26 cellular contexts compared by ENCODE assay signal in the genomic region with DNA sequence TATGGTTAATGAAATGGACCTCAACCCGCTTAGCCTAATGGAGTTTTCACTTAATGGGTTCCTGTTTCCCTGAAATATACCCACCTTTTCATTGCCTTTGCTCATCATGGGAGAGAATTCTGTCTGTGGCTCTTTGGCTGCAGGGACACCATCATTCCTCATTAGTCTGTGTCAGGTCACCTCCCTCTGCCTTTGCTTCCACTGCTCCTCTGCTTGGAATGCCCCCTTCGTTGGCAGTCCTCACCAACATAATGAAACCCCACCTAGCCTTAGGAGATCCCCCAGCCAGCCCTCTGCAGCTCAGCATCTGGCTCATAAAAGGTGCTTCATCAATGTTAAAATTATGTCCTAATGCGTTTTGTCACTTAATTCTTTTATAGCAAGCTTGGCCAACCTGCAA. TPM values are rescaled to one million over a fixed set of nuclear protein-coding genes. Genes with fewer than 3 reads are reported as not detected.
"Had no signal": no experiment of that assay in that cellular context is flagged by ENCODE, and none has a peak within 500 bp of the region (broad histone marks: within the 10 kb centered on the region; RNA-seq: fewer than 3 reads in every experiment).

No MANE protein-coding gene starts in this region.

- H3K4me2 ChIP-seq: hepatocyte, smooth muscle cell had no signal

- H2AFZ ChIP-seq: hepatocyte had no signal

- H3K4me3 Mint-ChIP-seq: memory B cell; natural killer cell; stimulated activated naive CD8-positive, alpha-beta T cell treated with anti-CD3 and anti-CD28 coated beads, Interleukin-15, amount 100 ng/mL, for 72 hours had no signal

- H3K27me3 Mint-ChIP-seq: stimulated activated naive CD8-positive, alpha-beta T cell treated with anti-CD3 and anti-CD28 coated beads, Interleukin-15, amount 100 ng/mL, for 72 hours had no signal

- H3K9me3 Mint-ChIP-seq: memory B cell; natural killer cell; stimulated activated naive CD8-positive, alpha-beta T cell treated with anti-CD3 and anti-CD28 coated beads, Interleukin-15, amount 100 ng/mL, for 72 hours had no signal

- H3K27ac ChIP-seq: coronary artery, esophagus muscularis mucosa, foreskin keratinocyte, gastroesophageal sphincter, hepatocyte, neutrophil, pancreas, suprapubic skin, transverse colon had no signal

- DNase-seq: dermis blood vessel endothelial cell; effector memory CD4-positive, alpha-beta T cell; foreskin keratinocyte; heart left ventricle; kidney; natural killer cell; pancreas; stimulated activated CD4-positive, alpha-beta T cell treated with anti-CD3 and anti-CD28 coated beads, Interleukin-12 subunit alpha, Interleukin-12 subunit beta, amount 100 ng/mL, for 4 hours; stimulated activated CD4-positive, alpha-beta T cell treated with anti-CD3 and anti-CD28 coated beads, Interleukin-1b, Interleukin-23, amount 100 ng/mL, for 48 hours; stimulated activated CD4-positive, alpha-beta T cell treated with anti-CD3 and anti-CD28 coated beads, Interleukin-4, amount 100 ng/mL, for 1 hour; stimulated activated CD8-positive, alpha-beta memory T cell treated with anti-CD3 and anti-CD28 coated beads, Interleukin-4, amount 100 ng/mL, for 48 hours; stimulated activated naive CD4-positive, alpha-beta T cell; stimulated activated naive CD8-positive, alpha-beta T cell treated with anti-CD3 and anti-CD28 coated beads, Interleukin-15, amount 100 ng/mL, for 72 hours; transverse colon had no signal

- H3K36me3 ChIP-seq: neutrophil, transverse colon had no signal

- H3K79me2 ChIP-seq: hepatocyte had no signal

- H3K4me1 Mint-ChIP-seq: memory B cell; natural killer cell; stimulated activated naive CD8-positive, alpha-beta T cell treated with anti-CD3 and anti-CD28 coated beads, Interleukin-15, amount 100 ng/mL, for 72 hours had no signal

- H3K4me1 ChIP-seq: esophagus muscularis mucosa, gastroesophageal sphincter, pancreas, suprapubic skin, transverse colon had no signal

- H3K4me3 ChIP-seq: coronary artery, esophagus muscularis mucosa, gastroesophageal sphincter, heart left ventricle, hepatocyte, lung, pancreas, smooth muscle cell, suprapubic skin, transverse colon had no signal

- ATAC-seq: foreskin keratinocyte; gastroesophageal sphincter; heart left ventricle; left lobe of liver; natural killer cell; pancreas; sciatic nerve; stimulated activated naive CD8-positive, alpha-beta T cell treated with anti-CD3 and anti-CD28 coated beads, Interleukin-15, amount 100 ng/mL, for 72 hours had no signal

- H3K36me3 Mint-ChIP-seq: memory B cell, natural killer cell had no signal

- H3K27ac Mint-ChIP-seq: memory B cell, natural killer cell had no signal

- H3K27me3 ChIP-seq: esophagus muscularis mucosa, foreskin keratinocyte, gastroesophageal sphincter, heart left ventricle, hepatocyte, suprapubic skin, transverse colon had no signal

- H3K9me3 ChIP-seq: esophagus muscularis mucosa, gastroesophageal sphincter, heart left ventricle, neutrophil, pancreas, suprapubic skin, transverse colon had no signal

RNA-seq across cellular contexts. Expression of a gene that starts 53.5 kb away (rescaled TPM):
- total RNA-seq: left lobe of liver, mononuclear cell, natural killer cell, smooth muscle cell had no signal
